9 cellular contexts compared by ENCODE assay signal in the genomic region with DNA sequence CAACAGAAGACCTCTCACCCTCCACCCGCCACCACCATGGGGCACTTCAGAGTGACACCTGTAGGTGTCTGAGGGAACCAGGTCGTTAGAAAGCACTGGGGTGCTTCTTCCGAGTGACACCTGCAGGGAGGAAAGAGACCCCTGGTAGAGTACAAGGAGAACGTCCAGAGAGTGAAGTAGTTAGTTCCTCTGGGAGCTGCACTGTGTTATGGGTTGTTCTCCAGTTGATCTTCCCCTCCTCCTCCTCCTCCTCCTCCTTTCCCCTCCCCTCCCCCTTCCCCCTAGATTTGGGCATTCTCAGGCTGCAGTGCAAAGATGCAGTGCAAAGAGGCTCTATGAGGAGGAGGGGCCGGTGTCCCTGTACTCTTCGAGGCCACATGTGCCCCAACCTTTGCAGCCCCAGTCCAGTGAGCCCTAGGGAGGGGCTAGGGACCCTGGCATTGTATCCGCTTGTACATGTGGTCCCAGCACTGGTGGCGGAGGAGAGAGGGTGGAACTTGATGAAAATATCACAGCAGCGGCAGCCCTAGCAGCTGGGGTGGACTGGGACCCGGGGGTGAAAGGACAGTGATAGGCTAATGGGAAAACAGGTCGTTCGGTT. TPM values are rescaled to one million over a fixed set of nuclear protein-coding genes. Genes with fewer than 3 reads are reported as not detected.
DNase-seq lines count a peak whose midpoint lies in the region; ATAC-seq and TF ChIP-seq lines count a peak whose summit lies in the region.
"Had no signal": no experiment of that assay in that cellular context is flagged by ENCODE, and none has a peak within 500 bp of the region (broad histone marks: within the 10 kb centered on the region; RNA-seq: fewer than 3 reads in every experiment).

No MANE protein-coding gene starts in this region.

- H3K4me1 ChIP-seq in ascending aorta (peaks cover 6 to 34% of the 10 kb centered on the region in 2 donors), tibial artery (peaks cover 0 to 52% (median 34%) of the 10 kb centered on the region in 4 donors)

- H3K36me3 ChIP-seq in ascending aorta = peaks cover 33 to 45% of the 10 kb centered on the region in 2 donors
- H3K36me3 ChIP-seq in tibial artery = peaks cover 40 to 46% (median 46%) of the 10 kb centered on the region in 3 donors

- ATAC-seq in HG03521 (IDR thresholded peaks at IDR 0.05; ENCODE audit: unreplicated experiment) (no peak), HG03439 (IDR thresholded peaks at IDR 0.05; ENCODE audit: unreplicated experiment) (no peak)

- intact Hi-C loops in ascending aorta (cut with DNase I) (loop anchor here (1.0 to 10.0 kb wide), 10 partner anchors 9 to 265 kb away; partner anchors contain the start of genes ABCB6, CHPF, DNPEP and GLB1L), lower leg skin (cut with DNase I; ENCODE audit: low total_unique reads) (no loop called here), tibial artery (cut with DNase I; ENCODE audit: low total_unique reads) (loop anchor here (2.0 kb wide), 1 partner anchor 15 kb away; no protein-coding TSS in a partner anchor)

- no peak for TF ChIP-seq POLR2A in lower leg skin (IDR thresholded peaks at IDR 0.05)

- no peaks in the 10 kb centered on the region for H3K9me3 Mint-ChIP-seq in activated T-cell treated with anti-CD3 and anti-CD28 coated beads, Interleukin-2, amount 50 U/mL, for 24 hours

- H3K4me3 Mint-ChIP-seq in activated T-cell treated with anti-CD3 and anti-CD28 coated beads, Interleukin-2, amount 50 U/mL, for 24 hours = peak overlapping the region; percentile 86

- peak overlapping the region; percentile 95 for H3K27ac Mint-ChIP-seq in activated T-cell treated with anti-CD3 and anti-CD28 coated beads, Interleukin-2, amount 50 U/mL, for 24 hours

- no peak for DNase-seq in activated T-cell treated with anti-CD3 and anti-CD28 coated beads, Interleukin-2, amount 50 U/mL, for 24 hours
- no peak for DNase-seq in activated T-cell treated with anti-CD3 and anti-CD28 coated beads, Interleukin-2, amount 50 U/mL, for 1 hour
- DNase-seq in ascending aorta (ENCODE audit: low spot score in 2 of 2) = peak in 1 of 2 donors; percentile 62
- DNase-seq in lower leg skin (ENCODE audit: low spot score in 2 of 2) = no peak
- DNase-seq in tibial artery = peak in 1 of 2 donors; percentile 78
- DNase-seq in occipital lobe (lab: John Stamatoyannopoulos, UW) = no peak

- H3K27me3 ChIP-seq in ascending aorta (no peaks in the 10 kb centered on the region), tibial artery (no peaks in the 10 kb centered on the region)

- WGBS in lower leg skin, 2 donors = 44 to 45% methylated on average over 12 of the region's 12 CpGs

- H3K27ac ChIP-seq in ascending aorta (peak overlapping the region; percentile 99), tibial artery (peak overlapping the region; percentile 98 to 99)

- peaks cover 45% of the 10 kb centered on the region for H3K36me3 Mint-ChIP-seq in activated T-cell treated with anti-CD3 and anti-CD28 coated beads, Interleukin-2, amount 50 U/mL, for 24 hours (ENCODE audit: low read depth)

- TF ChIP-seq CTCF in ascending aorta (IDR thresholded peaks at IDR 0.05) (peak in 1 of 3 experiments; percentile 15), lower leg skin (IDR thresholded peaks at IDR 0.05) (no peak), tibial artery (IDR thresholded peaks at IDR 0.05) (peak in 1 of 2 experiments; percentile 8)

- H3K4me3 ChIP-seq in ascending aorta = peak overlapping the region; percentile 87 to 95
- H3K4me3 ChIP-seq in lower leg skin (ENCODE audit: low read depth, poor library complexity, severe bottlenecking) = peak overlapping the region; percentile 64
- peak overlapping the region; percentile 80 to 94 for H3K4me3 ChIP-seq in tibial artery

- H3K9me3 ChIP-seq in ascending aorta (no peaks in the 10 kb centered on the region), tibial artery (no peaks in the 10 kb centered on the region)

- H3K4me1 Mint-ChIP-seq in activated T-cell treated with anti-CD3 and anti-CD28 coated beads, Interleukin-2, amount 50 U/mL, for 24 hours (ENCODE audit: low read depth) = peaks cover 43% of the 10 kb centered on the region

- H3K27me3 Mint-ChIP-seq in activated T-cell treated with anti-CD3 and anti-CD28 coated beads, Interleukin-2, amount 50 U/mL, for 24 hours = no peaks in the 10 kb centered on the region

RNA-seq across cellular contexts. Expression of gene DNAJB2, which starts 0.8 kb away (rescaled TPM):
- total RNA-seq in ascending aorta (51.0 TPM), lower leg skin (100 to 1,000 TPM; 125 to 152 (median 140) TPM), occipital lobe (73.2 TPM)

RNA-seq across cellular contexts. Expression of gene TUBA4A, which starts 26.3 kb away (rescaled TPM):
- total RNA-seq in ascending aorta = 71.1 TPM
- total RNA-seq in lower leg skin = 100 to 1,000 TPM; 181 to 522 (median 240) TPM
- 2.7 TPM for total RNA-seq in occipital lobe

RNA-seq across cellular contexts. Expression of gene TUBA4B, which starts 27.0 kb away (rescaled TPM):
- total RNA-seq in ascending aorta (not detected), lower leg skin (not detected), occipital lobe (not detected)
- total RNA-seq: activated CD8-positive, alpha-beta memory T cell treated with anti-CD3 and anti-CD28 coated beads for 36 hours had no signal

RNA-seq across cellular contexts. Expression of gene PTPRN, which starts 29.2 kb away (rescaled TPM):
- total RNA-seq in ascending aorta (not detected), lower leg skin (under 1 TPM in 1 of 4 donors, not detected in 3; 0.23 TPM), occipital lobe (32.6 TPM)

RNA-seq across cellular contexts. Expression of gene STK16, which starts 34.7 kb away (rescaled TPM):
- 15.2 TPM for total RNA-seq in ascending aorta
- 10 to 100 TPM; 12.9 to 26.4 (median 13.8) TPM for total RNA-seq in lower leg skin
- total RNA-seq in occipital lobe = 15.4 TPM

Comparison
In these comparisons a context has a peak if more than half of its experiments do, and no peak if none do; other contexts are left out.
1. RNA of gene TUBA4A, which starts 26.3 kb away (total RNA-seq): 181 to 522 TPM in lower leg skin and 71.1 TPM in ascending aorta (single experiment); 2.7 TPM in occipital lobe (single experiment); every median in the first group is over 10 times any median in the second.
2. Peak in every context shown above with its lines, with median percentiles within 50 percentile points of each other: H3K4me3 ChIP-seq.